ENCODE assay signal across 22 cellular contexts in genomic region chr16:49918257-49918656, GRCh38.
DNase-seq lines count a peak whose midpoint lies in the region; ATAC-seq, FAIRE-seq and TF ChIP-seq lines count a peak whose summit lies in the region.
"Had no signal": no experiment of that assay in that cellular context is flagged by ENCODE, and none has a peak within 500 bp of the region (broad histone marks: within the 10 kb centered on the region; RNA-seq: fewer than 3 reads in every experiment).

No MANE protein-coding gene starts in this region.

- H3K4me3 ChIP-seq in NB4 (ENCODE audit: low read depth, low read length) (no peak overlapping the region), H1 (ENCODE audit: extremely low read depth in 1 of 4, insufficient read depth in 2 of 4, low read depth in 3 of 4, low read length in 4 of 4) (no peak overlapping the region), testis (no peak overlapping the region)
- H3K4me3 ChIP-seq: lower lobe of right lung, mucosa of descending colon, pancreas, right atrium auricular region, SJSA1, transverse colon had no signal

- H4K91ac ChIP-seq in H1 (replicated peaks; ENCODE audit: insufficient read length, low read length) = no peak overlapping the region

- ATAC-seq in activated CD8-positive, alpha-beta T cell treated with anti-CD3 and anti-CD28 coated beads for 36 hours = no peak
- ATAC-seq in activated CD8-positive, alpha-beta T cell treated with anti-CD3 and anti-CD28 coated beads, Interleukin-2, amount 10 ng/mL, durations not matched to agents 7 days and 5 days = no peak
- ATAC-seq in HG03045 (IDR thresholded peaks at IDR 0.05; ENCODE audit: unreplicated experiment) = no peak
- ATAC-seq: lower lobe of right lung, mucosa of descending colon, pancreas had no signal

- no peak overlapping the region for H2BK5ac ChIP-seq in H1 (ENCODE audit: low read depth, low read length)

- H3K4me1 ChIP-seq in H1 (replicated peaks in 1 of 4; ENCODE audit: control insufficient read depth in 3 of 4, insufficient read depth in 4 of 4, low read length in 3 of 4) (peaks cover 0 to 4% (median 1%) of the 10 kb centered on the region in 4 experiments; a peak in 5 of 7 replicates), testis (no peaks in the 10 kb centered on the region)
- H3K4me1 ChIP-seq: lower lobe of right lung, pancreas, right atrium auricular region, SJSA1, transverse colon had no signal

- WGBS in H1 (ENCODE audit: extremely low coverage in 1 of 2, insufficient coverage in 1 of 2, insufficient read length in 1 of 2, insufficient replicate concordance in 2 of 2, low coverage in 1 of 2, low lambda C conversion rate in 2 of 2, missing lambda C conversion rate in 1 of 2), 2 experiments = 91% methylated on average over 8 of the region's 8 CpGs; no CpG with 5 or more reads in 1 of the 2 experiments
- 68 to 78% methylated on average over 8 of the region's 8 CpGs for WGBS in testis, 2 donors

- H3K18ac ChIP-seq in H1 (ENCODE audit: extremely low read depth, low read length) = no peak overlapping the region

- no peak overlapping the region for H3K9ac ChIP-seq in H1 (replicated peaks in 1 of 4; ENCODE audit: extremely low read depth in 1 of 4, low read depth in 3 of 4, low read length in 3 of 4)

- no peak overlapping the region for H4K8ac ChIP-seq in H1 (ENCODE audit: extremely low read depth, insufficient read depth, low read length)

- no peak for TF ChIP-seq EP300 in H1 (IDR thresholded peaks at IDR 0.05; ENCODE audit: borderline replicate concordance in 1 of 2, low read depth in 2 of 2, low read length in 2 of 2)

- no peak overlapping the region for H2BK15ac ChIP-seq in H1 (ENCODE audit: low read length)

- no peak overlapping the region for H3K27ac Mint-ChIP-seq in activated CD8-positive, alpha-beta T cell treated with anti-CD3 and anti-CD28 coated beads for 36 hours
- no peak overlapping the region for H3K27ac Mint-ChIP-seq in activated CD8-positive, alpha-beta T cell treated with anti-CD3 and anti-CD28 coated beads, Interleukin-2, amount 10 ng/mL, durations not matched to agents 7 days and 5 days
- H3K27ac Mint-ChIP-seq: activated naive CD4-positive, alpha-beta T cell treated with anti-CD3 and anti-CD28 coated beads, Interleukin-2, amount 10 ng/mL, durations not matched to agents 7 days and 5 days had no signal

- H4K20me1 ChIP-seq in H1 (replicated peaks in 1 of 2; ENCODE audit: control insufficient read depth in 1 of 2, insufficient read depth in 2 of 2, low read length in 2 of 2) = no peaks in the 10 kb centered on the region

- H3K9me3 Mint-ChIP-seq in activated CD8-positive, alpha-beta T cell treated with anti-CD3 and anti-CD28 coated beads for 36 hours = no peaks in the 10 kb centered on the region
- no peaks in the 10 kb centered on the region for H3K9me3 Mint-ChIP-seq in activated CD8-positive, alpha-beta T cell treated with anti-CD3 and anti-CD28 coated beads, Interleukin-2, amount 10 ng/mL, durations not matched to agents 7 days and 5 days (ENCODE audit: insufficient read depth)
- H3K9me3 Mint-ChIP-seq: activated naive CD4-positive, alpha-beta T cell treated with anti-CD3 and anti-CD28 coated beads, Interleukin-2, amount 10 ng/mL, durations not matched to agents 7 days and 5 days had no signal

- DNase-seq in activated CD8-positive, alpha-beta T cell treated with anti-CD3 and anti-CD28 coated beads for 36 hours = peak; percentile 10
- no peak for DNase-seq in activated CD8-positive, alpha-beta T cell treated with anti-CD3 and anti-CD28 coated beads, Interleukin-2, amount 10 ng/mL, durations not matched to agents 7 days and 5 days
- peak; percentile 28 for DNase-seq in NB4 (ENCODE audit: low read depth)
- peak; percentile 15 to 54 for DNase-seq in H1 (ENCODE audit: low read depth in 1 of 2, low spot score in 2 of 2)
- DNase-seq in testis = peak; percentile 62
- DNase-seq in H54 (ENCODE audit: insufficient read length, low spot score) = no peak
- DNase-seq in activated CD8-positive, alpha-beta memory T cell treated with anti-CD3 and anti-CD28 coated beads for 24 hours = no peak
- DNase-seq: ACHN; activated CD8-positive, alpha-beta memory T cell treated with anti-CD3 and anti-CD28 coated beads, Interleukin-2, amount 50 U/mL, for 4 hours; activated naive CD4-positive, alpha-beta T cell treated with anti-CD3 and anti-CD28 coated beads, Interleukin-2, amount 10 ng/mL, durations not matched to agents 7 days and 5 days; lower lobe of right lung; mucosa of descending colon; MV-4-11; NCI-H2171; NCI-H510A treated with DMSO at 0.1 percent for 48 hours; stimulated activated CD4-positive, alpha-beta T cell treated with anti-CD3 and anti-CD28 coated beads, Interleukin-2, amount 100 ng/mL, for 24 hours; transverse colon had no signal

- TF ChIP-seq RAD21 in H1 (IDR thresholded peaks at IDR 0.05 in 1 of 2, conservative IDR thresholded peaks at IDR 0.05 in 1 of 2; ENCODE audit: low read depth in 2 of 2, low read length in 2 of 2) = peak in 1 of 2 experiments; percentile 26; a peak in 1 of 4 replicates

- no peak overlapping the region for H3K4ac ChIP-seq in H1 (replicated peaks; ENCODE audit: insufficient read length, low read depth, low read length)

- intact Hi-C loops in activated CD8-positive, alpha-beta T cell treated with anti-CD3 and anti-CD28 coated beads for 36 hours (cut with micrococcal nuclease) = no loop called here
- intact Hi-C loops in testis (cut with DNase I; ENCODE audit: low total_unique reads) = no loop called here

- TF ChIP-seq POLR2A in NB4 (IDR thresholded peaks at IDR 0.05; ENCODE audit: extremely low read depth, insufficient read length) (no peak), H1 (IDR thresholded peaks at IDR 0.05; ENCODE audit: control extremely low read depth in 1 of 2, low read depth in 2 of 2, low read length in 2 of 2) (no peak), testis (IDR thresholded peaks at IDR 0.05) (no peak), H54 (IDR thresholded peaks at IDR 0.05; ENCODE audit: low read depth, low read length) (no peak)

- H4K5ac ChIP-seq in H1 (ENCODE audit: insufficient read length, low read depth, low read length) = no peak overlapping the region

- H2BK120ac ChIP-seq in H1 (replicated peaks; ENCODE audit: low read depth, low read length) = no peak overlapping the region

- FAIRE-seq in H1 (lab: Jason Lieb, UNC) (no peak), H54 (lab: Jason Lieb, UNC) (no peak)
- FAIRE-seq: pancreas, RCC 7860 had no signal

- H3K27me3 Mint-ChIP-seq in activated CD8-positive, alpha-beta T cell treated with anti-CD3 and anti-CD28 coated beads for 36 hours = peaks cover 2% of the 10 kb centered on the region
- no peaks in the 10 kb centered on the region for H3K27me3 Mint-ChIP-seq in activated CD8-positive, alpha-beta T cell treated with anti-CD3 and anti-CD28 coated beads, Interleukin-2, amount 10 ng/mL, durations not matched to agents 7 days and 5 days (ENCODE audit: low read depth)

- TF ChIP-seq CTCF in activated CD8-positive, alpha-beta T cell treated with anti-CD3 and anti-CD28 coated beads for 36 hours (IDR thresholded peaks at IDR 0.05) = no peak
- peak; percentile 29 for TF ChIP-seq CTCF in NB4 (IDR thresholded peaks at IDR 0.05; ENCODE audit: low read depth, low read length)
- peak in 2 of 3 experiments; percentile 46 to 63; a peak in 2 of 4 replicates for TF ChIP-seq CTCF in H1 (IDR thresholded peaks at IDR 0.05; ENCODE audit: control extremely low read depth in 1 of 3, insufficient read depth in 1 of 3, low read depth in 1 of 3, low read length in 3 of 3)
- no peak for TF ChIP-seq CTCF in testis (IDR thresholded peaks at IDR 0.05)

- H2BK12ac ChIP-seq in H1 (ENCODE audit: low read depth, low read length) = no peak overlapping the region

- H2AK5ac ChIP-seq in H1 (ENCODE audit: low read depth, low read length) = no peak overlapping the region

- no peak overlapping the region for H3K4me2 ChIP-seq in H1 (ENCODE audit: insufficient read depth in 1 of 2, low read depth in 2 of 2, low read length in 2 of 2)

- CTCF ChIA-PET in activated CD8-positive, alpha-beta T cell treated with anti-CD3 and anti-CD28 coated beads for 36 hours (lab: Charles Lee) = interaction anchor here (3.1 kb wide), 1 partner anchor 61 kb away, joined by 9 read pairs; no protein-coding TSS in a partner anchor
- CTCF ChIA-PET in activated CD8-positive, alpha-beta T cell treated with anti-CD3 and anti-CD28 coated beads, Interleukin-2, amount 10 ng/mL, durations not matched to agents 7 days and 5 days (lab: Charles Lee) = no interaction called here
- CTCF ChIA-PET in H1 (lab: Charles Lee; ENCODE audit: partially characterized antibody) = interaction anchor here (0.6 to 3.4 kb wide), 16 partner anchors 10 to 944 kb away, joined by 3 to 8 read pairs (median 4); no protein-coding TSS in a partner anchor

- no peak overlapping the region for H3K23ac ChIP-seq in H1 (ENCODE audit: insufficient read length)

- H3K14ac ChIP-seq in H1 (ENCODE audit: insufficient read length) = no peak overlapping the region

- H3K4me1 Mint-ChIP-seq in activated CD8-positive, alpha-beta T cell treated with anti-CD3 and anti-CD28 coated beads for 36 hours (ENCODE audit: low read depth) = no peaks in the 10 kb centered on the region
- H3K4me1 Mint-ChIP-seq in activated CD8-positive, alpha-beta T cell treated with anti-CD3 and anti-CD28 coated beads, Interleukin-2, amount 10 ng/mL, durations not matched to agents 7 days and 5 days (ENCODE audit: low read depth) = no peaks in the 10 kb centered on the region
- H3K4me1 Mint-ChIP-seq: activated naive CD4-positive, alpha-beta T cell treated with anti-CD3 and anti-CD28 coated beads, Interleukin-2, amount 10 ng/mL, durations not matched to agents 7 days and 5 days had no signal

- H3K36me3 ChIP-seq in H1 (ENCODE audit: control insufficient read depth in 2 of 4, insufficient read depth in 4 of 4, low read length in 3 of 4) = no peaks in the 10 kb centered on the region
- H3K36me3 ChIP-seq in testis (ENCODE audit: low read depth, missing control alignments) = no peaks in the 10 kb centered on the region
- H3K36me3 ChIP-seq: lower lobe of right lung, pancreas, right atrium auricular region, SJSA1, transverse colon had no signal

- H2AFZ ChIP-seq in H1 (ENCODE audit: low read length) = no peak overlapping the region

- no peak overlapping the region for H3K4me3 Mint-ChIP-seq in activated CD8-positive, alpha-beta T cell treated with anti-CD3 and anti-CD28 coated beads for 36 hours
- H3K4me3 Mint-ChIP-seq in activated CD8-positive, alpha-beta T cell treated with anti-CD3 and anti-CD28 coated beads, Interleukin-2, amount 10 ng/mL, durations not matched to agents 7 days and 5 days = no peak overlapping the region
- H3K4me3 Mint-ChIP-seq: activated naive CD4-positive, alpha-beta T cell treated with anti-CD3 and anti-CD28 coated beads, Interleukin-2, amount 10 ng/mL, durations not matched to agents 7 days and 5 days had no signal

- no peaks in the 10 kb centered on the region for H3K79me1 ChIP-seq in H1 (ENCODE audit: low read depth, low read length)

- POLR2A ChIA-PET in activated CD8-positive, alpha-beta T cell treated with anti-CD3 and anti-CD28 coated beads for 36 hours (lab: Charles Lee) = interaction anchor here (0.7 kb wide), 1 partner anchor 136 kb away, joined by 3 read pairs; no protein-coding TSS in a partner anchor
- POLR2A ChIA-PET in activated CD8-positive, alpha-beta T cell treated with anti-CD3 and anti-CD28 coated beads, Interleukin-2, amount 10 ng/mL, durations not matched to agents 7 days and 5 days (lab: Charles Lee) = no interaction called here
- POLR2A ChIA-PET in H1 (lab: Charles Lee; ENCODE audit: partially characterized antibody) = interaction anchor here (1.0 kb wide), 1 partner anchor 397 kb away, joined by 3 read pairs; no protein-coding TSS in a partner anchor

- H3K23me2 ChIP-seq in H1 (ENCODE audit: low read depth, low read length) = no peaks in the 10 kb centered on the region

- H3K79me2 ChIP-seq in H1 (ENCODE audit: control insufficient read depth in 1 of 2, insufficient read depth in 2 of 2, low read length in 2 of 2) = no peaks in the 10 kb centered on the region

- H3K9me3 ChIP-seq in H1 (ENCODE audit: insufficient read depth in 2 of 2, low read depth in 1 of 2, low read length in 1 of 2) = no peaks in the 10 kb centered on the region
- H3K9me3 ChIP-seq in testis = no peaks in the 10 kb centered on the region
- H3K9me3 ChIP-seq: lower lobe of right lung, mucosa of descending colon, pancreas, right atrium auricular region, SJSA1, transverse colon had no signal

- no peak overlapping the region for H2BK20ac ChIP-seq in H1 (ENCODE audit: low read length)

- no peaks in the 10 kb centered on the region for H3K36me3 Mint-ChIP-seq in activated CD8-positive, alpha-beta T cell treated with anti-CD3 and anti-CD28 coated beads for 36 hours (ENCODE audit: low read depth)
- H3K36me3 Mint-ChIP-seq in activated CD8-positive, alpha-beta T cell treated with anti-CD3 and anti-CD28 coated beads, Interleukin-2, amount 10 ng/mL, durations not matched to agents 7 days and 5 days (ENCODE audit: low read depth) = no peaks in the 10 kb centered on the region
- H3K36me3 Mint-ChIP-seq: activated naive CD4-positive, alpha-beta T cell treated with anti-CD3 and anti-CD28 coated beads, Interleukin-2, amount 10 ng/mL, durations not matched to agents 7 days and 5 days had no signal

- H3K27me3 ChIP-seq in H1 (replicated peaks in 1 of 4; ENCODE audit: control insufficient read depth in 3 of 4, extremely low read depth in 1 of 4, insufficient read depth in 3 of 4, low read length in 3 of 4) = no peaks in the 10 kb centered on the region; a peak in 1 of 7 replicates
- no peaks in the 10 kb centered on the region for H3K27me3 ChIP-seq in testis
- H3K27me3 ChIP-seq: right atrium auricular region, SJSA1, transverse colon had no signal

- H3K27ac ChIP-seq in H1 (ENCODE audit: low read depth, low read length) (no peak overlapping the region), testis (no peak overlapping the region)
- H3K27ac ChIP-seq: lower lobe of right lung, pancreas, right atrium auricular region, SJSA1, transverse colon had no signal

- H3K56ac ChIP-seq in H1 (replicated peaks; ENCODE audit: insufficient read length, low read depth, low read length) = no peak overlapping the region

Comparison
In these comparisons a context has a peak if more than half of its experiments do, and no peak if none do; other contexts are left out.
1. DNase-seq: peak in activated CD8-positive, alpha-beta T cell treated with anti-CD3 and anti-CD28 coated beads for 36 hours (single experiment), NB4 (single experiment), H1 (2 of 2) and testis (single experiment); none in activated CD8-positive, alpha-beta T cell treated with anti-CD3 and anti-CD28 coated beads, Interleukin-2, amount 10 ng/mL, durations not matched to agents 7 days and 5 days (single experiment), H54 (single experiment) and activated CD8-positive, alpha-beta memory T cell treated with anti-CD3 and anti-CD28 coated beads for 24 hours (single experiment).
2. CTCF ChIP-seq: peak in NB4 (single experiment) and H1 (2 of 3); none in activated CD8-positive, alpha-beta T cell treated with anti-CD3 and anti-CD28 coated beads for 36 hours (single experiment) and testis (0 of 3).